In genomic region chr1:204684551-204685235, GRCh38 we compare ENCODE assay signal across 9 cellular contexts. TPM values are rescaled to one million over a fixed set of nuclear protein-coding genes. Genes with fewer than 3 reads are reported as not detected.
A peak's percentile ranks its signal among the peaks of the same experiment; 100 is the strongest.
DNase-seq lines count a peak whose midpoint lies in the region; ATAC-seq, FAIRE-seq and TF ChIP-seq lines count a peak whose summit lies in the region.
"Had no signal": no experiment of that assay in that cellular context is flagged by ENCODE, and none has a peak within 500 bp of the region (broad histone marks: within the 10 kb centered on the region; RNA-seq: fewer than 3 reads in every experiment).

No MANE protein-coding gene starts in this region.

- H3K27me3 ChIP-seq in layer of hippocampus (ENCODE audit: control insufficient read depth, insufficient read depth, low read length) (no peaks in the 10 kb centered on the region), suprapubic skin (peaks cover 37% of the 10 kb centered on the region)

- TF ChIP-seq CTCF in suprapubic skin (IDR thresholded peaks at IDR 0.05) = no peak
- TF ChIP-seq CTCF in GM13977 (IDR thresholded peaks at IDR 0.05; ENCODE audit: extremely low read depth, insufficient read depth, missing control alignments) = no peak

- H3K4me1 Mint-ChIP-seq in T-helper 2 cell treated with Interferon-gamma antibody and Interleukin-4, amounts not matched to agents 5 μg/mL and 100 μg/mL, for 36 hours (ENCODE audit: low read depth) = peaks cover 4% of the 10 kb centered on the region
- H3K4me1 Mint-ChIP-seq in activated naive CD8-positive, alpha-beta T cell treated with anti-CD3 and anti-CD28 coated beads, Interleukin-2, amount 50 U/mL, for 24 hours = peaks cover 11% of the 10 kb centered on the region

- peak overlapping the region; percentile 51 for H3K4me3 ChIP-seq in suprapubic skin

- H3K27ac Mint-ChIP-seq in T-helper 2 cell treated with Interferon-gamma antibody and Interleukin-4, amounts not matched to agents 5 μg/mL and 100 μg/mL, for 36 hours = no peak overlapping the region
- no peak overlapping the region for H3K27ac Mint-ChIP-seq in activated naive CD8-positive, alpha-beta T cell treated with anti-CD3 and anti-CD28 coated beads, Interleukin-2, amount 50 U/mL, for 24 hours

- ATAC-seq in activated naive CD8-positive, alpha-beta T cell treated with anti-CD3 and anti-CD28 coated beads, Interleukin-2, amount 50 U/mL, for 24 hours = peak; percentile 25

- DNase-seq in T-helper 2 cell treated with Interferon-gamma antibody and Interleukin-4, amounts not matched to agents 5 μg/mL and 100 μg/mL, for 36 hours (ENCODE audit: low spot score) = no peak
- DNase-seq in T-helper 2 cell = no peak
- no peak for DNase-seq in activated naive CD8-positive, alpha-beta T cell treated with anti-CD3 and anti-CD28 coated beads, Interleukin-2, amount 50 U/mL, for 24 hours
- DNase-seq in suprapubic skin (ENCODE audit: low spot score in 2 of 2) = no peak
- DNase-seq in HT-29 (ENCODE audit: low spot score) = no peak
- no peak for DNase-seq in GM19239 (ENCODE audit: insufficient read length, low spot score)
- DNase-seq in GM13977 (ENCODE audit: low spot score) = no peak
- DNase-seq: DND-41 had no signal

- H3K4me1 ChIP-seq in suprapubic skin = peaks cover 17% of the 10 kb centered on the region

- no peaks in the 10 kb centered on the region for H3K36me3 ChIP-seq in suprapubic skin

- H3K27ac ChIP-seq in layer of hippocampus (ENCODE audit: low read depth, low read length) = peak overlapping the region; percentile 53
- no peak overlapping the region for H3K27ac ChIP-seq in suprapubic skin

- in situ Hi-C loops in GM13977 (cut with MboI; ENCODE audit: low pct_unique_long_range_greater_than_20kb, low sequenced_read_pairs, unreplicated experiment) = no loop called here

- H3K9me3 Mint-ChIP-seq in T-helper 2 cell treated with Interferon-gamma antibody and Interleukin-4, amounts not matched to agents 5 μg/mL and 100 μg/mL, for 36 hours = no peaks in the 10 kb centered on the region
- no peaks in the 10 kb centered on the region for H3K9me3 Mint-ChIP-seq in activated naive CD8-positive, alpha-beta T cell treated with anti-CD3 and anti-CD28 coated beads, Interleukin-2, amount 50 U/mL, for 24 hours

- no peaks in the 10 kb centered on the region for H3K9me3 ChIP-seq in suprapubic skin

- peak overlapping the region; percentile 44 for H3K4me3 Mint-ChIP-seq in T-helper 2 cell treated with Interferon-gamma antibody and Interleukin-4, amounts not matched to agents 5 μg/mL and 100 μg/mL, for 36 hours
- H3K4me3 Mint-ChIP-seq in activated naive CD8-positive, alpha-beta T cell treated with anti-CD3 and anti-CD28 coated beads, Interleukin-2, amount 50 U/mL, for 24 hours = peak overlapping the region; percentile 32

- no peak for TF ChIP-seq EP300 in suprapubic skin (IDR thresholded peaks at IDR 0.05)

- no peak for FAIRE-seq in GM19239 (lab: Jason Lieb, UNC)

- no peak for TF ChIP-seq POLR2A in suprapubic skin (IDR thresholded peaks at IDR 0.05)

- peaks cover 58% of the 10 kb centered on the region for H3K27me3 Mint-ChIP-seq in T-helper 2 cell treated with Interferon-gamma antibody and Interleukin-4, amounts not matched to agents 5 μg/mL and 100 μg/mL, for 36 hours (ENCODE audit: low read depth)
- peaks cover 38% of the 10 kb centered on the region for H3K27me3 Mint-ChIP-seq in activated naive CD8-positive, alpha-beta T cell treated with anti-CD3 and anti-CD28 coated beads, Interleukin-2, amount 50 U/mL, for 24 hours

- WGBS in suprapubic skin = 9% methylated on average over 15 of the region's 43 CpGs

- no peaks in the 10 kb centered on the region for H3K36me3 Mint-ChIP-seq in T-helper 2 cell treated with Interferon-gamma antibody and Interleukin-4, amounts not matched to agents 5 μg/mL and 100 μg/mL, for 36 hours (ENCODE audit: low read depth)
- H3K36me3 Mint-ChIP-seq in activated naive CD8-positive, alpha-beta T cell treated with anti-CD3 and anti-CD28 coated beads, Interleukin-2, amount 50 U/mL, for 24 hours (ENCODE audit: low read depth) = no peaks in the 10 kb centered on the region

RNA-seq across cellular contexts. Expression of gene LRRN2, which starts 0.8 kb away (rescaled TPM):
- under 1 TPM; 0.19 to 0.85 (median 0.27) TPM for total RNA-seq in suprapubic skin
- 0.05 TPM in 1 of 2 replicates, not detected in the other for total RNA-seq in HT-29 (2014; rRNA removed; shearing (Covaris generic))
